In genomic region chr22:26679003-26679629, GRCh38 we compare ENCODE assay signal across 1 cellular context.
TF ChIP-seq lines count a peak whose summit lies in the region.

No MANE protein-coding gene starts in this region.

TF ChIP-seq in IMR-90, 13 proteins besides CTCF, POLR2A, EP300 and RAD21 (continued from another document):
- no peak for TF ChIP-seq CHD1 (IDR thresholded peaks at IDR 0.05; ENCODE audit: low read depth, low read length)
- peak; percentile 86 for TF ChIP-seq SMC3 (IDR thresholded peaks at IDR 0.05; ENCODE audit: low read depth, low read length)
- TF ChIP-seq MAZ (IDR thresholded peaks at IDR 0.05; ENCODE audit: borderline replicate concordance, low read depth, low read length), result peak; percentile 37; the same call in 1 of the 2 replicates
